ENCODE assay signal across 21 cellular contexts in genomic region chr19:6246174-6247006, GRCh38.
"Had no signal": no experiment of that assay in that cellular context is flagged by ENCODE, and none has a peak within 500 bp of the region (broad histone marks: within the 10 kb centered on the region; RNA-seq: fewer than 3 reads in every experiment).

No MANE protein-coding gene starts in this region.

- DNase-seq: activated CD4-positive, alpha-beta T cell treated with anti-CD3 and anti-CD28 coated beads for 1 hour; activated gamma-delta T cell treated with Interleukin-2 at 50 U/mL for 16 hours; adrenal gland; cerebellar nuclear complex; cortex of kidney; effector CD4-positive, alpha-beta T cell; heart right ventricle; kidney glomerular epithelial cell; nucleus accumbens; stimulated activated CD4-positive, alpha-beta T cell treated with anti-CD3 and anti-CD28 coated beads, Interleukin-12 subunit alpha, Interleukin-12 subunit beta, amount 100 ng/mL, for 4 hours; stimulated activated CD4-positive, alpha-beta T cell treated with anti-CD3 and anti-CD28 coated beads, Interleukin-1b, Interleukin-23, amount 100 ng/mL, for 48 hours; stimulated activated CD8-positive, alpha-beta memory T cell treated with anti-CD3 and anti-CD28 coated beads, Interleukin-4, amount 100 ng/mL, for 48 hours; transverse colon had no signal

- H3K9me3 Mint-ChIP-seq: activated naive CD4-positive, alpha-beta T cell treated with anti-CD3 and anti-CD28 coated beads, Interleukin-2, amount 50 U/mL, for 72 hours; stimulated activated naive CD8-positive, alpha-beta T cell treated with anti-CD3 and anti-CD28 coated beads, Interleukin-15, Interleukin-2, amounts not matched to agents 100 ng/mL and 50 ng/mL, for 24 hours had no signal

- H3K27ac ChIP-seq: adrenal gland, breast epithelium, esophagus muscularis mucosa, gastroesophageal sphincter, heart right ventricle, suprapubic skin, transverse colon, VCaP had no signal

- H3K27me3 Mint-ChIP-seq: stimulated activated naive CD8-positive, alpha-beta T cell treated with anti-CD3 and anti-CD28 coated beads, Interleukin-15, Interleukin-2, amounts not matched to agents 100 ng/mL and 50 ng/mL, for 24 hours had no signal

- H3K27ac Mint-ChIP-seq: nephron; stimulated activated naive CD8-positive, alpha-beta T cell treated with anti-CD3 and anti-CD28 coated beads, Interleukin-15, Interleukin-2, amounts not matched to agents 100 ng/mL and 50 ng/mL, for 24 hours had no signal

- H3K36me3 ChIP-seq: adrenal gland, breast epithelium, esophagus muscularis mucosa, gastroesophageal sphincter, suprapubic skin, transverse colon had no signal

- H3K27me3 ChIP-seq: adrenal gland, breast epithelium, esophagus muscularis mucosa, gastroesophageal sphincter, heart right ventricle, suprapubic skin, transverse colon had no signal

- H3K9me3 ChIP-seq: adrenal gland, breast epithelium, esophagus muscularis mucosa, gastroesophageal sphincter, suprapubic skin, transverse colon had no signal

- ATAC-seq: activated naive CD4-positive, alpha-beta T cell treated with anti-CD3 and anti-CD28 coated beads, Interleukin-2, amount 50 U/mL, for 72 hours; gastroesophageal sphincter had no signal

- H3K4me3 Mint-ChIP-seq: nephron; stimulated activated naive CD8-positive, alpha-beta T cell treated with anti-CD3 and anti-CD28 coated beads, Interleukin-15, Interleukin-2, amounts not matched to agents 100 ng/mL and 50 ng/mL, for 24 hours had no signal

- H3K4me3 ChIP-seq: adrenal gland, breast epithelium, esophagus muscularis mucosa, gastroesophageal sphincter, heart right ventricle, suprapubic skin, transverse colon had no signal
